In the genomic region with DNA sequence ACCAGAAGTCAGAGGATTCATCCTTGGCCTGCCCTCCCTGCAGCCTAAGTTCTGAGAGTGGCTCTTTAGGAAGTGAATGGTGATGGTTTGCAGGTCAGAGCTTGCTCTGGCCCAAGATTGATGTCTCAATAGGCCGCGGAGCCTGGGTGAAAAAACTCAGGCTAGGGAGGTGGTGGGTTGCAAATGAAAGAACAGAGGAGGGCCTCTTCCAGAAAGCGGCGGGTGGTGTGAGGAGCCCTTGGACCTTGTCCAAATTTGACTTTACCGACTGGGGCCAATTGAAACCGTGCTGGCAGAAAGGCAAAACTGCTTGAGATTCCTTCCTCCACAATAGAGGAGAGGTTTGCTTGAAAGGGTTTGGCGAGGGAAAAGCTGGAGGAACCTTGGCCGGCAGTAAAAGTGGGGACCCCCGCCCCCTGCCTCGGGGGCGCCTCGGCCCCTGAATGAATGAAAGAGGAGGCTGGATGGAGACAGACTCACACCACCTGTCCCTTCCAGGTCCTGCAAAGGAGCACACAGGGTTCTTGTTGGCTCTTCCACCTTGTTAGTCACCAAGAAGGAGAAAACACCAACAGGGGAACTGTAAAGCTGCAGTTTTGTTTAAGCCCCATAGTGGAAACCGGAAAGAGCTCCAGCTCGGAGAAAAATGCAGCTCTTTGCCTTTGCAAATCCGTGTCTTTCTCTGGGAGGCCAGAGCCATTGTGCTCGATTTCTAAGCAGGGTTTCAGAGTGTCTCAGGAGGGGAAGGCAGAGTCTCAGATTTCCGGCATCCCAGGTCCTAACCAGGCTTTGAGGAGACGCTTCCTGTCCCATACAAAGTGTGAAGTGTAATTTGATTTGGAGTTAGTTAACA, we compare ENCODE assay signal across 8 cellular contexts.
DNase-seq lines count a peak whose midpoint lies in the region; ATAC-seq and TF ChIP-seq lines count a peak whose summit lies in the region.

No MANE protein-coding gene starts in this region.

- intact Hi-C loops in activated CD4-positive, alpha-beta T cell treated with anti-CD3 and anti-CD28 coated beads, Interleukin-2, amount 10 ng/mL, durations not matched to agents 24 days and 14 days (cut with micrococcal nuclease): loop anchor here (1.0 to 5.0 kb wide), 6 partner anchors 12 to 140 kb away; no protein-coding TSS in a partner anchor
- intact Hi-C loops in body of pancreas (cut with DNase I): no loop called here

- no peaks in the 10 kb centered on the region for H3K36me3 ChIP-seq in body of pancreas (replicated peaks in 1 of 2; ENCODE audit: insufficient read depth in 1 of 2, low read depth in 2 of 2)

- no peaks in the 10 kb centered on the region for H3K27me3 ChIP-seq in body of pancreas

- H3K27ac ChIP-seq in body of pancreas: peak overlapping the region; percentile 19 to 68 (median 56)

- DNase-seq in activated CD4-positive, alpha-beta T cell treated with anti-CD3 and anti-CD28 coated beads, Interleukin-2, amount 10 ng/mL, durations not matched to agents 24 days and 14 days: peak; percentile 77
- no peak for DNase-seq in activated CD4-positive, alpha-beta T cell treated with anti-CD3 and anti-CD28 coated beads, Interleukin-2, amount 50 U/mL, for 1 hour
- peak; percentile 43 for DNase-seq in NCI-H226
- DNase-seq in body of pancreas: peak in 2 of 4 donors; percentile 38 to 39
- DNase-seq in iPS-NIHi7 (ENCODE audit: extremely low spot score): peak; percentile 53

- no peak overlapping the region for H3K4me3 ChIP-seq in body of pancreas

- TF ChIP-seq POLR2A in body of pancreas (IDR thresholded peaks at IDR 0.05): no peak

- peaks cover 10% of the 10 kb centered on the region for H3K9me3 Mint-ChIP-seq in activated CD4-positive, alpha-beta T cell treated with anti-CD3 and anti-CD28 coated beads, Interleukin-2, amount 10 ng/mL, durations not matched to agents 24 days and 14 days
- peaks cover 10% of the 10 kb centered on the region for H3K9me3 Mint-ChIP-seq in stimulated activated memory B cell treated with anti-CD40 and anti-IgM and Interleukin-4, amounts not matched to agents 10 μg/mL and 1 μg/mL and 100 μg/mL, for 72 hours

- H3K27ac Mint-ChIP-seq in activated CD4-positive, alpha-beta T cell treated with anti-CD3 and anti-CD28 coated beads, Interleukin-2, amount 10 ng/mL, durations not matched to agents 24 days and 14 days: peak overlapping the region; percentile 83
- H3K27ac Mint-ChIP-seq in stimulated activated memory B cell treated with anti-CD40 and anti-IgM and Interleukin-4, amounts not matched to agents 10 μg/mL and 1 μg/mL and 100 μg/mL, for 72 hours: peak overlapping the region; percentile 95

- H3K9me3 ChIP-seq in body of pancreas: no peaks in the 10 kb centered on the region

- peaks cover 58% of the 10 kb centered on the region for H3K36me3 Mint-ChIP-seq in activated CD4-positive, alpha-beta T cell treated with anti-CD3 and anti-CD28 coated beads, Interleukin-2, amount 10 ng/mL, durations not matched to agents 24 days and 14 days (ENCODE audit: low read depth)
- H3K36me3 Mint-ChIP-seq in stimulated activated memory B cell treated with anti-CD40 and anti-IgM and Interleukin-4, amounts not matched to agents 10 μg/mL and 1 μg/mL and 100 μg/mL, for 72 hours: peaks cover 54% of the 10 kb centered on the region

- no peaks in the 10 kb centered on the region for H3K27me3 Mint-ChIP-seq in activated CD4-positive, alpha-beta T cell treated with anti-CD3 and anti-CD28 coated beads, Interleukin-2, amount 10 ng/mL, durations not matched to agents 24 days and 14 days
- H3K27me3 Mint-ChIP-seq in stimulated activated memory B cell treated with anti-CD40 and anti-IgM and Interleukin-4, amounts not matched to agents 10 μg/mL and 1 μg/mL and 100 μg/mL, for 72 hours: no peaks in the 10 kb centered on the region

- peaks cover 84% of the 10 kb centered on the region for H3K4me1 Mint-ChIP-seq in activated CD4-positive, alpha-beta T cell treated with anti-CD3 and anti-CD28 coated beads, Interleukin-2, amount 10 ng/mL, durations not matched to agents 24 days and 14 days
- H3K4me1 Mint-ChIP-seq in stimulated activated memory B cell treated with anti-CD40 and anti-IgM and Interleukin-4, amounts not matched to agents 10 μg/mL and 1 μg/mL and 100 μg/mL, for 72 hours: peaks cover 100% of the 10 kb centered on the region

- 48 to 50% methylated on average over 18 of the region's 18 CpGs for WGBS in body of pancreas, 2 donors

- peak overlapping the region; percentile 60 for H3K4me3 Mint-ChIP-seq in activated CD4-positive, alpha-beta T cell treated with anti-CD3 and anti-CD28 coated beads, Interleukin-2, amount 10 ng/mL, durations not matched to agents 24 days and 14 days
- peak overlapping the region; percentile 72 for H3K4me3 Mint-ChIP-seq in stimulated activated memory B cell treated with anti-CD40 and anti-IgM and Interleukin-4, amounts not matched to agents 10 μg/mL and 1 μg/mL and 100 μg/mL, for 72 hours

- H3K4me1 ChIP-seq in body of pancreas: peaks cover 56% of the 10 kb centered on the region

- peak; percentile 24 for ATAC-seq in body of pancreas
- ATAC-seq in stimulated activated memory B cell treated with anti-CD40 and anti-IgM and Interleukin-4, amounts not matched to agents 10 μg/mL and 1 μg/mL and 100 μg/mL, for 72 hours: peak; percentile 25
- no peak for ATAC-seq in HG03135 (IDR thresholded peaks at IDR 0.05; ENCODE audit: unreplicated experiment)
- ATAC-seq in GM18873 (IDR thresholded peaks at IDR 0.05; ENCODE audit: low FRiP score, unreplicated experiment): no peak

- TF ChIP-seq CTCF in body of pancreas (IDR thresholded peaks at IDR 0.05): no peak

Comparison
In these comparisons a context has a peak if more than half of its experiments do, and no peak if none do; other contexts are left out.
1. ATAC-seq: peak in body of pancreas (single experiment) and stimulated activated memory B cell treated with anti-CD40 and anti-IgM and Interleukin-4, amounts not matched to agents 10 μg/mL and 1 μg/mL and 100 μg/mL, for 72 hours (single experiment); none in HG03135 (single experiment) and GM18873 (single experiment).